Comparison of ENCODE assay signal across 8 cellular contexts in genomic region chr5:60668715-60669304, GRCh38. TPM values are rescaled to one million over a fixed set of nuclear protein-coding genes. Genes with fewer than 3 reads are reported as not detected.
A peak's percentile ranks its signal among the peaks of the same experiment; 100 is the strongest.
DNase-seq lines count a peak whose midpoint lies in the region; FAIRE-seq and TF ChIP-seq lines count a peak whose summit lies in the region.

No MANE protein-coding gene starts in this region.

- H3K9me3 ChIP-seq in A673 (ENCODE audit: low read depth, low read length, poor library complexity, severe bottlenecking): no peaks in the 10 kb centered on the region
- H3K9me3 ChIP-seq in tibial nerve: no peaks in the 10 kb centered on the region

- H3K27ac ChIP-seq in A673 (ENCODE audit: low read depth, low read length, poor library complexity, severe bottlenecking) (no peak overlapping the region), tibial nerve (no peak overlapping the region)

- CTCF ChIA-PET in A673 (lab: Charles Lee): interaction anchor here (0.7 to 1.1 kb wide), 2 partner anchors 33 to 1174 kb away, joined by 3 to 4 read pairs; no protein-coding TSS in a partner anchor
- CTCF ChIA-PET in GM10248 (lab: Yijun Ruan, JAX): interaction anchor here (0.8 to 3.7 kb wide), 29 partner anchors 10 to 873 kb away, joined by 3 to 57 read pairs (median 4); partner anchors contain the start of gene DEPDC1B

- DNase-seq in A673 (ENCODE audit: low spot score) (peak; percentile 65), GM10248 (ENCODE audit: extremely low spot score) (peak; percentile 23), RCC 7860 (ENCODE audit: low spot score) (no peak), foreskin fibroblast (peak in 1 of 2 donors; percentile 58), tibial nerve (ENCODE audit: low spot score in 2 of 2) (no peak), mucosa of gallbladder (ENCODE audit: low spot score) (no peak)
- no peak for DNase-seq in effector CD4-positive, alpha-beta T cell
- no peak for DNase-seq in activated CD8-positive, alpha-beta memory T cell treated with anti-CD3 and anti-CD28 coated beads, Interleukin-2, amount 50 U/mL, for 4 hours

- peak; percentile 45 for FAIRE-seq in RCC 7860 (lab: Jason Lieb, UNC)

- intact Hi-C loops in A673 (cut with micrococcal nuclease; ENCODE audit: unreplicated experiment): loop anchor here (2.0 to 10.0 kb wide), 3 partner anchors 372 to 856 kb away; no protein-coding TSS in a partner anchor

- no peaks in the 10 kb centered on the region for H3K36me3 ChIP-seq in A673 (ENCODE audit: insufficient read depth, low read length, poor library complexity, severe bottlenecking)
- no peaks in the 10 kb centered on the region for H3K36me3 ChIP-seq in tibial nerve

- H3K4me1 ChIP-seq in A673 (ENCODE audit: insufficient read depth, low read length, poor library complexity, severe bottlenecking) (peaks cover 13% of the 10 kb centered on the region), tibial nerve (no peaks in the 10 kb centered on the region)

- H3K4me3 ChIP-seq in A673 (ENCODE audit: low read depth, low read length, poor library complexity, severe bottlenecking) (no peak overlapping the region), foreskin fibroblast (ENCODE audit: low read depth in 1 of 2, low read length in 2 of 2) (no peak overlapping the region), tibial nerve (no peak overlapping the region)

- TF ChIP-seq EP300 in tibial nerve (IDR thresholded peaks at IDR 0.05): no peak

- POLR2A ChIA-PET in A673 (lab: Charles Lee; ENCODE audit: low non-redundant PET): no interaction called here
- POLR2A ChIA-PET in GM10248 (lab: Yijun Ruan, JAX): no interaction called here

- no TSS peak for BruUV-seq in A673 (replicated peaks; lab: Mats Ljungman, UMichigan)

- TF ChIP-seq POLR2A in tibial nerve (IDR thresholded peaks at IDR 0.05): no peak

- no peaks in the 10 kb centered on the region for H3K27me3 ChIP-seq in A673 (replicated peaks; ENCODE audit: insufficient read depth, low read depth, low read length, poor library complexity)
- H3K27me3 ChIP-seq in tibial nerve: no peaks in the 10 kb centered on the region

- peak; percentile 76 for TF ChIP-seq CTCF in A673 (conservative IDR thresholded peaks at IDR 0.05; ENCODE audit: low read depth, low read length)
- TF ChIP-seq CTCF in GM10248 (IDR thresholded peaks at IDR 0.05; ENCODE audit: control extremely low read depth, extremely low read depth, low read depth, missing control alignments): peak; percentile 47
- TF ChIP-seq CTCF in foreskin fibroblast (IDR thresholded peaks at IDR 0.05; ENCODE audit: low read depth, low read length): peak; percentile 37
- TF ChIP-seq CTCF in tibial nerve (IDR thresholded peaks at IDR 0.05): peak; percentile 31 to 53 (median 51)

RNA-seq across cellular contexts. Expression of gene DEPDC1B, which starts 31.2 kb away (rescaled TPM):
- 32.8 and 34.9 TPM in 2 replicates for total RNA-seq in A673 (2021)
- 1 to 10 TPM; 2.2 to 5.7 (median 4.4) TPM for total RNA-seq in tibial nerve
- total RNA-seq in mucosa of gallbladder: 117 TPM

Comparison
In these comparisons a context has a peak if more than half of its experiments do, and no peak if none do; other contexts are left out.
1. DNase-seq: peak in A673 (single experiment) and GM10248 (single experiment); none in RCC 7860 (single experiment), tibial nerve (0 of 2), effector CD4-positive, alpha-beta T cell (single experiment), activated CD8-positive, alpha-beta memory T cell treated with anti-CD3 and anti-CD28 coated beads, Interleukin-2, amount 50 U/mL, for 4 hours (single experiment) and mucosa of gallbladder (single experiment).
2. Peak in every context shown above with its lines, with median percentiles within 50 percentile points of each other: CTCF ChIP-seq.